Comparison of ENCODE assay signal across 11 cellular contexts in genomic region chr10:24456319-24456718, GRCh38.
DNase-seq lines count a peak whose midpoint lies in the region; ATAC-seq, FAIRE-seq and TF ChIP-seq lines count a peak whose summit lies in the region.
"Had no signal": no experiment of that assay in that cellular context is flagged by ENCODE, and none has a peak within 500 bp of the region (broad histone marks: within the 10 kb centered on the region; RNA-seq: fewer than 3 reads in every experiment).

No MANE protein-coding gene starts in this region.

- no peaks in the 10 kb centered on the region for H3K27me3 Mint-ChIP-seq in endodermal cell (ENCODE audit: insufficient read depth)

- H3K4me3 Mint-ChIP-seq in endodermal cell: no peak overlapping the region

- peak overlapping the region; percentile 76 for H3K4me3 ChIP-seq in adipocyte (ENCODE audit: low read length)
- no peak overlapping the region for H3K4me3 ChIP-seq in skeletal muscle satellite cell (ENCODE audit: low read length)
- no peak overlapping the region for H3K4me3 ChIP-seq in endodermal cell (ENCODE audit: low read length)

- TF ChIP-seq CTCF in foreskin keratinocyte (conservative IDR thresholded peaks at IDR 0.05): no peak
- TF ChIP-seq CTCF in endodermal cell (conservative IDR thresholded peaks at IDR 0.05): no peak

- TF ChIP-seq POLR2A in GM12891 (IDR thresholded peaks at IDR 0.05; ENCODE audit: low read depth, low read length): no peak

- peaks cover 4% of the 10 kb centered on the region for H3K36me3 Mint-ChIP-seq in endodermal cell (ENCODE audit: low read depth)

- H3K4me1 ChIP-seq in adipocyte (ENCODE audit: control insufficient read depth, insufficient read depth, low read length): peaks cover 26% of the 10 kb centered on the region
- peaks cover 30% of the 10 kb centered on the region for H3K4me1 ChIP-seq in foreskin keratinocyte
- H3K4me1 ChIP-seq in skeletal muscle satellite cell (ENCODE audit: control insufficient read depth, insufficient read depth, low read length): peaks cover 10% of the 10 kb centered on the region
- peaks cover 9% of the 10 kb centered on the region for H3K4me1 ChIP-seq in endodermal cell (ENCODE audit: control insufficient read depth, insufficient read depth, low read length)

- H3K4me2 ChIP-seq in skeletal muscle satellite cell (ENCODE audit: low read length): peak overlapping the region; percentile 19

- H3K27ac Mint-ChIP-seq in endodermal cell: no peak overlapping the region

- no peaks in the 10 kb centered on the region for H3K9me3 Mint-ChIP-seq in endodermal cell

- H3K9ac ChIP-seq in adipocyte (ENCODE audit: low read length) (peak overlapping the region; percentile 67), skeletal muscle satellite cell (ENCODE audit: low read depth, low read length) (peak overlapping the region; percentile 32), endodermal cell (ENCODE audit: extremely low read depth, low read length, poor library complexity, severe bottlenecking) (no peak overlapping the region)

- H3K4me1 Mint-ChIP-seq in endodermal cell: peaks cover 21% of the 10 kb centered on the region

- DNase-seq in HCEC 1CT (peak; percentile 82), adipocyte (ENCODE audit: low read depth) (peak; percentile 44), foreskin keratinocyte (peak; percentile 89 to 95), GM12891 (ENCODE audit: insufficient read length, low spot score) (no peak), endodermal cell (no peak)
- DNase-seq: aorta; DMS79; stimulated activated CD4-positive, alpha-beta T cell treated with anti-CD3 and anti-CD28 coated beads, Interleukin-2, amount 100 ng/mL, for 24 hours had no signal

- H3K36me3 ChIP-seq in adipocyte (ENCODE audit: control insufficient read depth, insufficient read depth, low read length, severe bottlenecking): no peaks in the 10 kb centered on the region
- H3K36me3 ChIP-seq in skeletal muscle satellite cell (ENCODE audit: insufficient read depth, low read length): no peaks in the 10 kb centered on the region
- H3K36me3 ChIP-seq in endodermal cell (ENCODE audit: control insufficient read depth, insufficient read depth, low read length): no peaks in the 10 kb centered on the region

- ATAC-seq in foreskin keratinocyte (peak; percentile 96), GM21723 (IDR thresholded peaks at IDR 0.05; ENCODE audit: unreplicated experiment) (no peak), HG02852 (IDR thresholded peaks at IDR 0.05; ENCODE audit: unreplicated experiment) (no peak)

- H3K27ac ChIP-seq in foreskin keratinocyte (peak overlapping the region; percentile 94), endodermal cell (ENCODE audit: low read depth, low read length) (no peak overlapping the region)

- no peak for FAIRE-seq in GM12891 (lab: Jason Lieb, UNC)

- H3K9me3 ChIP-seq in adipocyte (ENCODE audit: control insufficient read depth, low read length): no peaks in the 10 kb centered on the region
- no peaks in the 10 kb centered on the region for H3K9me3 ChIP-seq in skeletal muscle satellite cell (replicated peaks; ENCODE audit: low read length)
- no peaks in the 10 kb centered on the region for H3K9me3 ChIP-seq in endodermal cell (ENCODE audit: control insufficient read depth, low read length)

- H3K27me3 ChIP-seq in adipocyte (replicated peaks; ENCODE audit: control insufficient read depth, insufficient read depth, low read length) (no peaks in the 10 kb centered on the region), foreskin keratinocyte (no peaks in the 10 kb centered on the region), skeletal muscle satellite cell (ENCODE audit: control insufficient read depth, insufficient read depth, low read length) (peaks cover 3% of the 10 kb centered on the region), endodermal cell (ENCODE audit: control insufficient read depth, insufficient read depth, low read length, poor library complexity, severe bottlenecking) (no peaks in the 10 kb centered on the region)

- WGBS in endodermal cell (ENCODE audit: insufficient coverage in 1 of 2, insufficient read length in 1 of 2), 2 experiments: 93 to 95% methylated on average over 3 to 4 of the region's 4 CpGs

TF ChIP-seq in GM12891, 5 proteins besides CTCF, POLR2A, EP300 and RAD21:
- TF ChIP-seq TAF1 (IDR thresholded peaks at IDR 0.05; ENCODE audit: low read depth, low read length) (no peak), POU2F2 (IDR thresholded peaks at IDR 0.05; ENCODE audit: low read depth, low read length) (no peak), POLR2AphosphoS5 (IDR thresholded peaks at IDR 0.05; ENCODE audit: low read depth, low read length) (no peak), PAX5 (IDR thresholded peaks at IDR 0.05; ENCODE audit: insufficient read depth, low read length, severe bottlenecking) (no peak)

Comparison
In these comparisons a context has a peak if more than half of its experiments do, and no peak if none do; other contexts are left out.
1. DNase-seq: peak in HCEC 1CT (single experiment), adipocyte (single experiment) and foreskin keratinocyte (2 of 2); none in GM12891 (single experiment) and endodermal cell (single experiment).